8 cellular contexts compared by ENCODE assay signal in the genomic region with DNA sequence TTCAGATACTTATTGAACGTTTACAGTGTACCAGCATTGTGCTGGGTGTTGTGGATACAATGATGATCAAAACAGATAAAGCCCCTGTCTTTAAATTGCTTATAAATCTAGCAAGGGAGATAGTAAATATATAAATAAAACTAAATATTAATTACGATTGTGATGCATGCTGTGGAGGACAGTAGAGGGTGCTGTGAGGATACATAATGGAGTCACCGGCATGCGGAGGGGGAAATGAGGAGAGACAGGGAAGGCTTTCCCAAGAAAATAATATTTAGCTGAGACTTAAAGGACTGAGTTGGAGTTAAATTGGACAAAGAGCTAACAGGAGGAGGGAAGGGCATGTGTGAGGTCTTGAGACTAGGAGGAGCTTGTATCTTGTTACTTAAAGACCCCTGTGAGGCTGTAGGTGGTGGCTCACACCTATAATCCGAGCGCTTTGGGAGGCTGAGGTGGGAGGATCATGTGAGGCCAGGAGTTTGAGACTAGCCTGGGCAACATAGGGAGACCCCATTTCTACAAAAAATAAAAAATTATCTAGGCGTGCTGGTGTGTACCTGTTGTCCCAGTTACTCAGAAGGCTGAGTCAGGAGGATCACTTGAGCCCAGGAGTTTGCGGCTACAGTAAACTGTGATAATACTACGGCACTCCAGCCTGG. TPM values are rescaled to one million over a fixed set of nuclear protein-coding genes. Genes with fewer than 3 reads are reported as not detected.
DNase-seq lines count a peak whose midpoint lies in the region; ATAC-seq and TF ChIP-seq lines count a peak whose summit lies in the region.

No MANE protein-coding gene starts in this region.

- H3K36me3 Mint-ChIP-seq in activated naive CD4-positive, alpha-beta T cell treated with anti-CD3 and anti-CD28 coated beads for 36 hours (ENCODE audit: low read depth), result peaks cover 12% of the 10 kb centered on the region

- no peaks in the 10 kb centered on the region for H3K27me3 ChIP-seq in Peyer's patch

- CTCF ChIA-PET in activated naive CD4-positive, alpha-beta T cell treated with anti-CD3 and anti-CD28 coated beads for 36 hours (lab: Charles Lee), result interaction anchor here (0.7 to 1.4 kb wide), 4 partner anchors 10 to 93 kb away, joined by 3 to 8 read pairs (median 4); no protein-coding TSS in a partner anchor

- peaks cover 37% of the 10 kb centered on the region for H3K4me1 Mint-ChIP-seq in activated naive CD4-positive, alpha-beta T cell treated with anti-CD3 and anti-CD28 coated beads for 36 hours (ENCODE audit: low read depth)

- H3K4me1 ChIP-seq in Peyer's patch, result peaks cover 0 to 10% (median 2%) of the 10 kb centered on the region in 4 donors

- H3K9me3 Mint-ChIP-seq in activated naive CD4-positive, alpha-beta T cell treated with anti-CD3 and anti-CD28 coated beads for 36 hours, result peaks cover 6% of the 10 kb centered on the region

- H3K27ac ChIP-seq in Peyer's patch, result no peak overlapping the region

- no peaks in the 10 kb centered on the region for H3K9me3 ChIP-seq in Peyer's patch

- H3K36me3 ChIP-seq in Peyer's patch, result no peaks in the 10 kb centered on the region

- intact Hi-C loops in activated naive CD4-positive, alpha-beta T cell treated with anti-CD3 and anti-CD28 coated beads for 36 hours (cut with micrococcal nuclease), result no loop called here

- H3K4me3 Mint-ChIP-seq in activated naive CD4-positive, alpha-beta T cell treated with anti-CD3 and anti-CD28 coated beads for 36 hours, result peak overlapping the region; percentile 6

- no peak overlapping the region for H3K27ac Mint-ChIP-seq in activated naive CD4-positive, alpha-beta T cell treated with anti-CD3 and anti-CD28 coated beads for 36 hours

- TF ChIP-seq CTCF in Peyer's patch (IDR thresholded peaks at IDR 0.05) (peak in 4 of 6 experiments; percentile 17 to 48 (median 46)), fibroblast of mammary gland (conservative IDR thresholded peaks at IDR 0.05; ENCODE audit: control insufficient read depth, insufficient read depth, low read depth, low read length) (peak; percentile 63)

- no peaks in the 10 kb centered on the region for H3K27me3 Mint-ChIP-seq in activated naive CD4-positive, alpha-beta T cell treated with anti-CD3 and anti-CD28 coated beads for 36 hours (ENCODE audit: low read depth)

- H3K4me3 ChIP-seq in Peyer's patch, result no peak overlapping the region
- no peak overlapping the region for H3K4me3 ChIP-seq in fibroblast of mammary gland (ENCODE audit: control insufficient read depth, low read depth, low read length)
- no peak overlapping the region for H3K4me3 ChIP-seq in skeletal muscle cell (ENCODE audit: low read depth, low read length)

- DNase-seq in activated naive CD4-positive, alpha-beta T cell treated with anti-CD3 and anti-CD28 coated beads for 36 hours, result no peak
- DNase-seq in activated naive CD4-positive, alpha-beta T cell (lab: John Stamatoyannopoulos, UW), result no peak
- DNase-seq in Peyer's patch (no peak), fibroblast of mammary gland (ENCODE audit: low read depth) (peak; percentile 69), skeletal muscle cell (ENCODE audit: low read depth) (peak; percentile 17), NK-92 (lab: John Stamatoyannopoulos, UW; ENCODE audit: unreplicated experiment) (no peak)
- no peak for DNase-seq in stimulated activated CD4-positive, alpha-beta T cell treated with anti-CD3 and anti-CD28 coated beads, Interleukin-15, amount 100 ng/mL, for 24 hours

- no peak for TF ChIP-seq POLR2A in Peyer's patch (IDR thresholded peaks at IDR 0.05)

- ATAC-seq in HG03439 (IDR thresholded peaks at IDR 0.05; ENCODE audit: unreplicated experiment), result no peak

RNA-seq across cellular contexts. Expression of a gene that starts 2.4 kb away (rescaled TPM):
- total RNA-seq in activated naive CD4-positive, alpha-beta T cell treated with anti-CD3 and anti-CD28 coated beads for 36 hours, result 10 to 100 TPM; 12.0 to 12.1 TPM
- 10 to 100 TPM; 20.6 to 41.2 (median 26.2) TPM for total RNA-seq in Peyer's patch

Comparison
In these comparisons a context has a peak if more than half of its experiments do, and no peak if none do; other contexts are left out.
1. DNase-seq: peak in fibroblast of mammary gland (single experiment) and skeletal muscle cell (single experiment); none in activated naive CD4-positive, alpha-beta T cell treated with anti-CD3 and anti-CD28 coated beads for 36 hours (single experiment), activated naive CD4-positive, alpha-beta T cell (0 of 4), Peyer's patch (0 of 3), NK-92 (single experiment) and stimulated activated CD4-positive, alpha-beta T cell treated with anti-CD3 and anti-CD28 coated beads, Interleukin-15, amount 100 ng/mL, for 24 hours (single experiment).